ENCODE assay signal across 9 cellular contexts in genomic region chr1:84724128-84724860, GRCh38. TPM values are rescaled to one million over a fixed set of nuclear protein-coding genes. Genes with fewer than 3 reads are reported as not detected.
DNase-seq lines count a peak whose midpoint lies in the region; ATAC-seq and TF ChIP-seq lines count a peak whose summit lies in the region.
"Had no signal": no experiment of that assay in that cellular context is flagged by ENCODE, and none has a peak within 500 bp of the region (broad histone marks: within the 10 kb centered on the region; RNA-seq: fewer than 3 reads in every experiment).

No MANE protein-coding gene starts in this region.

- H3K4me1 ChIP-seq in tibial nerve = peaks cover 0 to 30% (median 3%) of the 10 kb centered on the region in 4 donors

- H3K9me3 ChIP-seq in MG63 = no peaks in the 10 kb centered on the region
- H3K9me3 ChIP-seq in tibial nerve = no peaks in the 10 kb centered on the region
- H3K9me3 ChIP-seq: psoas muscle had no signal

- DNase-seq in T-helper 22 cell (ENCODE audit: low read depth) (peak; percentile 5), cardiac fibroblast (ENCODE audit: low read depth in 2 of 2) (no peak), foreskin melanocyte (no peak), NCI-H510A treated with DMSO at 0.1 percent for 48 hours (lab: John Stamatoyannopoulos, UW) (no peak), MG63 (no peak), tibial nerve (ENCODE audit: low spot score in 2 of 2) (no peak)
- peak; percentile 10 to 38 (median 24) for DNase-seq in stimulated activated CD4-positive, alpha-beta T cell treated with anti-CD3 and anti-CD28 coated beads, Interleukin-12 subunit alpha, Interleukin-12 subunit beta, amount 100 ng/mL, for 48 hours (ENCODE audit: low read depth in 2 of 3, low spot score in 1 of 3)
- DNase-seq: psoas muscle had no signal

- H3K27me3 ChIP-seq in MG63 = no peaks in the 10 kb centered on the region; the same call in 1 of the 2 replicates
- no peaks in the 10 kb centered on the region for H3K27me3 ChIP-seq in tibial nerve

- 70 to 71% methylated on average over 17 of the region's 17 CpGs for WGBS in tibial nerve, 2 donors

- H3K4me3 ChIP-seq in cardiac fibroblast (replicated peaks in 1 of 2; ENCODE audit: low read depth in 2 of 2, low read length in 2 of 2) (no peak overlapping the region), MG63 (no peak overlapping the region), tibial nerve (no peak overlapping the region)
- H3K4me3 ChIP-seq: psoas muscle had no signal

- H3K36me3 ChIP-seq in MG63 (no peaks in the 10 kb centered on the region), tibial nerve (no peaks in the 10 kb centered on the region)

- no peak for TF ChIP-seq POLR2A in tibial nerve (IDR thresholded peaks at IDR 0.05)

- peak; percentile 64 for ATAC-seq in GM21515 (IDR thresholded peaks at IDR 0.05; ENCODE audit: unreplicated experiment)

- H3K27ac ChIP-seq in tibial nerve = no peak overlapping the region
- H3K27ac ChIP-seq: psoas muscle had no signal

- TF ChIP-seq CTCF in cardiac fibroblast (IDR thresholded peaks at IDR 0.05; ENCODE audit: low read depth, low read length) (peak; percentile 40), tibial nerve (IDR thresholded peaks at IDR 0.05) (peak in 1 of 5 experiments; percentile 12)

- no peak for TF ChIP-seq EP300 in tibial nerve (IDR thresholded peaks at IDR 0.05)

RNA-seq across cellular contexts. Expression of gene SSX2IP, which starts 34.0 kb away (rescaled TPM):
- total RNA-seq in MG63 (2014; rRNA removed; shearing (Covaris generic); ENCODE audit: low replicate concordance) = 27.5 and 62.9 TPM in 2 replicates
- total RNA-seq in tibial nerve = 1 to 10 TPM; 3.6 to 5.5 (median 4.8) TPM

Comparison
In these comparisons a context has a peak if more than half of its experiments do, and no peak if none do; other contexts are left out.
1. DNase-seq: peak in T-helper 22 cell (single experiment) and stimulated activated CD4-positive, alpha-beta T cell treated with anti-CD3 and anti-CD28 coated beads, Interleukin-12 subunit alpha, Interleukin-12 subunit beta, amount 100 ng/mL, for 48 hours (3 of 3); none in cardiac fibroblast (0 of 2), foreskin melanocyte (single experiment), NCI-H510A treated with DMSO at 0.1 percent for 48 hours (single experiment), MG63 (single experiment) and tibial nerve (0 of 2).